In genomic region chr1:6489383-6489765, GRCh38 we compare ENCODE assay signal across 12 cellular contexts. TPM values are rescaled to one million over a fixed set of nuclear protein-coding genes. Genes with fewer than 3 reads are reported as not detected.
DNase-seq lines count a peak whose midpoint lies in the region; ATAC-seq and TF ChIP-seq lines count a peak whose summit lies in the region.
"Had no signal": no experiment of that assay in that cellular context is flagged by ENCODE, and none has a peak within 500 bp of the region (broad histone marks: within the 10 kb centered on the region; RNA-seq: fewer than 3 reads in every experiment).

No MANE protein-coding gene starts in this region.

- TF ChIP-seq CTCF in DOHH2 (IDR thresholded peaks at IDR 0.05; ENCODE audit: low read depth, low read length, poor library complexity, severe bottlenecking) (no peak), KMS-11 (conservative IDR thresholded peaks at IDR 0.05; ENCODE audit: low read depth, low read length) (no peak), astrocyte of the spinal cord (IDR thresholded peaks at IDR 0.05; ENCODE audit: low read depth, low read length) (no peak), nephron progenitor cell (IDR thresholded peaks at IDR 0.05) (no peak)

- in situ Hi-C loops in astrocyte of the spinal cord (cut with HindIII; ENCODE audit: low sequenced_read_pairs), result no loop called here

- H3K4me2 ChIP-seq in DOHH2 (ENCODE audit: low read length) (peak overlapping the region; percentile 91), KMS-11 (0 out of 2 replicates have a peak overlapping the region, but pooled peaks have one; percentile 95), Karpas-422 (ENCODE audit: low read depth, low read length, poor library complexity, severe bottlenecking) (no peak overlapping the region)

- H3K9ac ChIP-seq in KMS-11, result no peak overlapping the region
- H3K9ac ChIP-seq in Karpas-422 (ENCODE audit: low read length), result no peak overlapping the region

- no peak overlapping the region for H3K27ac ChIP-seq in DOHH2 (ENCODE audit: low read depth, low read length)
- no peak overlapping the region for H3K27ac ChIP-seq in KMS-11
- H3K27ac ChIP-seq in Karpas-422 (ENCODE audit: low read length), result no peak overlapping the region

- no peaks in the 10 kb centered on the region for H4K20me1 ChIP-seq in DOHH2 (ENCODE audit: control insufficient read depth, insufficient read depth, low read depth, low read length)
- no peaks in the 10 kb centered on the region for H4K20me1 ChIP-seq in KMS-11 (ENCODE audit: insufficient read depth)
- no peaks in the 10 kb centered on the region for H4K20me1 ChIP-seq in Karpas-422 (ENCODE audit: insufficient read depth, low read depth, low read length)

- H2AFZ ChIP-seq in KMS-11 (ENCODE audit: low read depth) (peak overlapping the region; percentile 97; the same call in 1 of the 2 replicates), Karpas-422 (ENCODE audit: low read length) (no peak overlapping the region)

- no peaks in the 10 kb centered on the region for H3K9me3 Mint-ChIP-seq in nephron progenitor cell
- H3K9me3 Mint-ChIP-seq: dendritic cell treated with granulocyte-macrophage colony-stimulating factor and Interleukin-4, amounts not matched to agents 40 ng/mL and 50 ng/mL, for 4 days; stimulated activated naive CD8-positive, alpha-beta T cell treated with anti-CD3 and anti-CD28 coated beads, Interleukin-15, Interleukin-2, amounts not matched to agents 100 ng/mL and 50 ng/mL, for 24 hours had no signal

- H3K27ac Mint-ChIP-seq in nephron progenitor cell, result no peak overlapping the region
- H3K27ac Mint-ChIP-seq: dendritic cell treated with granulocyte-macrophage colony-stimulating factor and Interleukin-4, amounts not matched to agents 40 ng/mL and 50 ng/mL, for 4 days had no signal

- peak overlapping the region; percentile 83 for H3K4me3 Mint-ChIP-seq in nephron progenitor cell

- DNase-seq in astrocyte of the spinal cord (ENCODE audit: low read depth, low spot score) (no peak), nephron progenitor cell (no peak), EL (no peak), Karpas-422 (no peak)
- DNase-seq: gastrocnemius medialis had no signal

- H3K79me2 ChIP-seq in DOHH2 (ENCODE audit: control insufficient read depth, low read length), result no peaks in the 10 kb centered on the region
- no peaks in the 10 kb centered on the region for H3K79me2 ChIP-seq in KMS-11 (ENCODE audit: insufficient read depth, low read depth)
- no peaks in the 10 kb centered on the region for H3K79me2 ChIP-seq in Karpas-422 (ENCODE audit: low read length)

- H3K9me3 ChIP-seq in DOHH2 (ENCODE audit: control insufficient read depth, insufficient read depth, low read length) (no peaks in the 10 kb centered on the region), Karpas-422 (ENCODE audit: low read length) (no peaks in the 10 kb centered on the region)
- H3K9me3 ChIP-seq: gastrocnemius medialis, pancreas had no signal

- H3K4me1 ChIP-seq in DOHH2 (ENCODE audit: control insufficient read depth, low read length), result peaks cover 10% of the 10 kb centered on the region
- H3K4me1 ChIP-seq in KMS-11 (ENCODE audit: low read depth, poor library complexity, severe bottlenecking), result peaks cover 10% of the 10 kb centered on the region
- H3K4me1 ChIP-seq in Karpas-422 (ENCODE audit: low read length), result peaks cover 10% of the 10 kb centered on the region
- H3K4me1 ChIP-seq: pancreas had no signal

- H3K27me3 ChIP-seq in DOHH2 (ENCODE audit: control insufficient read depth, low read length) (peaks cover 16% of the 10 kb centered on the region), KMS-11 (ENCODE audit: insufficient read depth, low read depth) (peaks cover 18% of the 10 kb centered on the region), Karpas-422 (ENCODE audit: low read length) (no peaks in the 10 kb centered on the region)
- H3K27me3 ChIP-seq: pancreas had no signal

- H3K36me3 ChIP-seq in DOHH2 (ENCODE audit: control insufficient read depth, low read length), result no peaks in the 10 kb centered on the region
- H3K36me3 ChIP-seq in KMS-11 (ENCODE audit: insufficient read depth), result no peaks in the 10 kb centered on the region
- no peaks in the 10 kb centered on the region for H3K36me3 ChIP-seq in Karpas-422 (ENCODE audit: insufficient read depth, low read length)
- H3K36me3 ChIP-seq: gastrocnemius medialis, pancreas had no signal

- H3K36me3 Mint-ChIP-seq in nephron progenitor cell (ENCODE audit: low read depth), result no peaks in the 10 kb centered on the region

- peaks cover 22% of the 10 kb centered on the region for H3K27me3 Mint-ChIP-seq in nephron progenitor cell (ENCODE audit: low read depth, poor library complexity)

- peak overlapping the region; percentile 85; the same call in 1 of the 2 replicates for H3K4me3 ChIP-seq in DOHH2 (ENCODE audit: low read length)
- no peak overlapping the region for H3K4me3 ChIP-seq in KMS-11 (IDR thresholded peaks at IDR 0.05; ENCODE audit: insufficient read depth, low read depth, low read length)
- peak overlapping the region; percentile 89 for H3K4me3 ChIP-seq in astrocyte of the spinal cord (ENCODE audit: low read depth, low read length)
- no peak overlapping the region for H3K4me3 ChIP-seq in Karpas-422 (ENCODE audit: low read length)

- ATAC-seq in GM18498 (IDR thresholded peaks at IDR 0.05; ENCODE audit: unreplicated experiment) (no peak), HG02970 (IDR thresholded peaks at IDR 0.05; ENCODE audit: low FRiP score, unreplicated experiment) (no peak)

- peaks cover 10% of the 10 kb centered on the region for H3F3A ChIP-seq in DOHH2 (ENCODE audit: control insufficient read depth, insufficient read depth)

- peaks cover 41% of the 10 kb centered on the region for H3K4me1 Mint-ChIP-seq in nephron progenitor cell

- H3K9me2 ChIP-seq in DOHH2 (replicated peaks; ENCODE audit: control insufficient read depth, low read length), result no peaks in the 10 kb centered on the region
- H3K9me2 ChIP-seq in Karpas-422 (replicated peaks; ENCODE audit: insufficient read depth, low read length), result no peaks in the 10 kb centered on the region

RNA-seq across cellular contexts. Expression of gene PLEKHG5, which starts 2.1 kb away (rescaled TPM):
- 0.25 TPM in 1 of 2 replicates, not detected in the other for total RNA-seq in Karpas-422 (2014; rRNA removed; shearing (Covaris generic); ENCODE audit: low replicate concordance)

RNA-seq across cellular contexts. Expression of gene TNFRSF25, which starts 23.4 kb away (rescaled TPM):
- total RNA-seq in Karpas-422 (2014; rRNA removed; shearing (Covaris generic); ENCODE audit: low replicate concordance), result 0.58 TPM in 1 of 2 replicates, not detected in the other

Comparison
In these comparisons a context has a peak if more than half of its experiments do, and no peak if none do; other contexts are left out.
1. H3K4me3 ChIP-seq: peak in DOHH2 (single experiment) and astrocyte of the spinal cord (single experiment); none in KMS-11 (single experiment) and Karpas-422 (single experiment).